8 cellular contexts compared by ENCODE assay signal in genomic region chr2:86440631-86441391, GRCh38. TPM values are rescaled to one million over a fixed set of nuclear protein-coding genes. Genes with fewer than 3 reads are reported as not detected.
A peak's percentile ranks its signal among the peaks of the same experiment; 100 is the strongest.
DNase-seq lines count a peak whose midpoint lies in the region; ATAC-seq and TF ChIP-seq lines count a peak whose summit lies in the region.

KDM3A (plus strand) TSS chr2:86441371; CDS start chr2:86442048, 677 bp downstream.

- H3K36me3 ChIP-seq in SJSA1, result peaks cover 19% of the 10 kb centered on the region

- H3K4me3 Mint-ChIP-seq in nephron, result peak within 1 kb of the TSS; percentile 94 to 98 (median 95)

- H3K27ac ChIP-seq in SJSA1, result peak within 1 kb of the TSS; percentile 94

- H3K4me3 ChIP-seq in HFF-Myc (replicated peaks; ENCODE audit: low read depth, low read length) (peak within 1 kb of the TSS; percentile 62), SJSA1 (peak within 1 kb of the TSS; percentile 65)

- no peaks in the 10 kb centered on the region for H3K27me3 ChIP-seq in SJSA1 (replicated peaks)

- DNase-seq in G401 (ENCODE audit: low spot score) (peak; percentile 99), HFF-Myc (ENCODE audit: extremely low read depth, low read depth) (peak; percentile 96), MV-4-11 (lab: John Stamatoyannopoulos, UW) (peak; percentile 99), SJSA1 (ENCODE audit: low read depth in 1 of 2, low spot score in 2 of 2) (peak; percentile 100), fibroblast of the conjunctiva (ENCODE audit: low read depth) (peak; percentile 99)
- peak; percentile 100 for DNase-seq in activated gamma-delta T cell treated with anti-CD3 and anti-CD28 coated beads, Interleukin-2, amount 50 U/mL, for 16 hours (ENCODE audit: low read depth)
- DNase-seq in stimulated activated naive CD8-positive, alpha-beta T cell treated with anti-CD3 and anti-CD28 coated beads, Interleukin-15, Interleukin-2, amounts not matched to agents 100 U/mL and 50 U/mL, for 24 hours, result peak; percentile 99

- H3K27ac Mint-ChIP-seq in nephron, result peak within 1 kb of the TSS; percentile 100

- in situ Hi-C loops in G401 (cut with HindIII; ENCODE audit: low sequenced_read_pairs), result no loop called here

- ATAC-seq in stimulated activated naive CD8-positive, alpha-beta T cell treated with anti-CD3 and anti-CD28 coated beads, Interleukin-15, Interleukin-2, amounts not matched to agents 100 U/mL and 50 U/mL, for 24 hours, result peak; percentile 90

- peaks cover 7% of the 10 kb centered on the region for H3K4me1 ChIP-seq in SJSA1 (replicated peaks)

- H3K9me3 ChIP-seq in SJSA1 (replicated peaks), result no peaks in the 10 kb centered on the region

- peaks cover 36% of the 10 kb centered on the region for H3K4me1 Mint-ChIP-seq in nephron

- peaks cover 9% of the 10 kb centered on the region for H3K27me3 Mint-ChIP-seq in nephron (ENCODE audit: low read depth)

- peaks cover 49% of the 10 kb centered on the region for H3K36me3 Mint-ChIP-seq in nephron (ENCODE audit: low read depth)

- H3K9me3 Mint-ChIP-seq in nephron, result peaks cover 38% of the 10 kb centered on the region

- TF ChIP-seq CTCF in HFF-Myc (IDR thresholded peaks at IDR 0.05; ENCODE audit: low read depth, low read length, missing control alignments) (no peak), nephron (IDR thresholded peaks at IDR 0.05; ENCODE audit: unreplicated experiment in 3 of 3) (no peak)

RNA-seq across cellular contexts. Expression of gene KDM3A, which starts in this region (rescaled TPM):
- total RNA-seq in G401 (2014; rRNA removed; shearing (Covaris generic)), result 31.9 and 53.2 TPM in 2 replicates
- total RNA-seq in SJSA1 (2014; rRNA removed; shearing (Covaris generic)), result 14.7 and 22.7 TPM in 2 replicates

Comparison
In these comparisons a context has a peak if more than half of its experiments do, and no peak if none do; other contexts are left out.
1. Peak in every context shown above with its lines: DNase-seq, ATAC-seq, H3K4me3 ChIP-seq and H3K27ac ChIP-seq.